In genomic region chr7:121061826-121062582, GRCh38 we compare ENCODE assay signal across 17 cellular contexts.
"Had no signal": no experiment of that assay in that cellular context is flagged by ENCODE, and none has a peak within 500 bp of the region (broad histone marks: within the 10 kb centered on the region; RNA-seq: fewer than 3 reads in every experiment).

No MANE protein-coding gene starts in this region.

- H3K4me3 ChIP-seq: coronary artery, esophagus muscularis mucosa, prostate gland, thyroid gland had no signal

- H3K36me3 ChIP-seq: brain microvascular endothelial cell, prostate gland, thyroid gland had no signal

- H3K9me3 ChIP-seq: esophagus muscularis mucosa, prostate gland, thyroid gland had no signal

- H3K4me1 ChIP-seq: prostate gland, thyroid gland had no signal

- DNase-seq: activated CD4-positive, alpha-beta T cell treated with anti-CD3 and anti-CD28 coated beads, Interleukin-2, amount 10 ng/mL, durations not matched to agents 7 days and 5 days; activated CD8-positive, alpha-beta memory T cell treated with anti-CD3 and anti-CD28 coated beads, Interleukin-2, amount 50 U/mL, for 48 hours; activated effector memory CD4-positive, alpha-beta T cell treated with Interleukin-2 at 50 U/mL for 16 hours; activated naive CD4-positive, alpha-beta T cell treated with anti-CD3 and anti-CD28 coated beads, Interleukin-2, amount 10 ng/mL, durations not matched to agents 7 days and 5 days; activated naive CD8-positive, alpha-beta T cell treated with anti-CD3 and anti-CD28 coated beads, Interleukin-2, amount 50 U/mL, for 24 hours; activated T-cell treated with anti-CD3 and anti-CD28 coated beads, Interleukin-2, amount 50 U/mL, for 48 hours; anterior cingulate cortex; brain microvascular endothelial cell; effector CD4-positive, alpha-beta T cell; hippocampal formation; islet precursor cell; left colon; stimulated activated naive CD4-positive, alpha-beta T cell; thyroid gland had no signal

- H3K27me3 ChIP-seq: brain microvascular endothelial cell, esophagus muscularis mucosa, thyroid gland had no signal

- ATAC-seq: activated naive CD8-positive, alpha-beta T cell treated with anti-CD3 and anti-CD28 coated beads, Interleukin-2, amount 50 U/mL, for 24 hours; left colon had no signal

- H3K27ac ChIP-seq: brain microvascular endothelial cell, esophagus muscularis mucosa, prostate gland, thyroid gland had no signal
